Comparison of ENCODE assay signal across 8 cellular contexts in genomic region chr19:35204799-35205732, GRCh38.
DNase-seq lines count a peak whose midpoint lies in the region; ATAC-seq, FAIRE-seq and TF ChIP-seq lines count a peak whose summit lies in the region.

No MANE protein-coding gene starts in this region.

- no peak for FAIRE-seq in RCC 7860 (lab: Jason Lieb, UNC)

- peak; percentile 72 for ATAC-seq in GM21825 (IDR thresholded peaks at IDR 0.05; ENCODE audit: unreplicated experiment)

- H3K36me3 ChIP-seq in iPS-15b (ENCODE audit: control insufficient read depth, insufficient read depth, low read length): no peaks in the 10 kb centered on the region

- DNase-seq in GM13977 (ENCODE audit: low spot score): peak; percentile 63
- DNase-seq in NOMO-1 treated with dmso at 0.1 percent for 144 hours (lab: John Stamatoyannopoulos, UW; ENCODE audit: unreplicated experiment): peak; percentile 68
- no peak for DNase-seq in foreskin melanocyte
- DNase-seq in ACHN: no peak
- DNase-seq in RCC 7860 (ENCODE audit: low spot score): no peak
- no peak for DNase-seq in hepatic stellate cell (ENCODE audit: low spot score)

- peaks cover 31% of the 10 kb centered on the region for H3K4me1 ChIP-seq in iPS-15b (ENCODE audit: control insufficient read depth, insufficient read depth, low read length)

- in situ Hi-C loops in GM13977 (cut with MboI; ENCODE audit: low pct_unique_long_range_greater_than_20kb, low sequenced_read_pairs, unreplicated experiment) (no loop called here), ACHN (cut with HindIII; ENCODE audit: low pct_ligation_motif_present, low pct_unique_long_range_greater_than_20kb, low sequenced_read_pairs) (no loop called here)

- TF ChIP-seq CTCF in GM13977 (IDR thresholded peaks at IDR 0.05; ENCODE audit: extremely low read depth, insufficient read depth, missing control alignments): no peak

- H3K4me3 ChIP-seq in iPS-15b (ENCODE audit: low read depth, low read length): no peak overlapping the region

- H3K27me3 ChIP-seq in iPS-15b (ENCODE audit: control insufficient read depth, insufficient read depth, low read length): no peaks in the 10 kb centered on the region

- H3K9me3 ChIP-seq in iPS-15b (ENCODE audit: control insufficient read depth, insufficient read depth, low read length): no peaks in the 10 kb centered on the region

- H3K9ac ChIP-seq in iPS-15b (ENCODE audit: low read depth, low read length): peak overlapping the region; percentile 26

Comparison
In these comparisons a context has a peak if more than half of its experiments do, and no peak if none do; other contexts are left out.
1. DNase-seq: peak in GM13977 (single experiment) and NOMO-1 treated with dmso at 0.1 percent for 144 hours (single experiment); none in foreskin melanocyte (single experiment), ACHN (single experiment), RCC 7860 (single experiment) and hepatic stellate cell (single experiment).